In the genomic region with DNA sequence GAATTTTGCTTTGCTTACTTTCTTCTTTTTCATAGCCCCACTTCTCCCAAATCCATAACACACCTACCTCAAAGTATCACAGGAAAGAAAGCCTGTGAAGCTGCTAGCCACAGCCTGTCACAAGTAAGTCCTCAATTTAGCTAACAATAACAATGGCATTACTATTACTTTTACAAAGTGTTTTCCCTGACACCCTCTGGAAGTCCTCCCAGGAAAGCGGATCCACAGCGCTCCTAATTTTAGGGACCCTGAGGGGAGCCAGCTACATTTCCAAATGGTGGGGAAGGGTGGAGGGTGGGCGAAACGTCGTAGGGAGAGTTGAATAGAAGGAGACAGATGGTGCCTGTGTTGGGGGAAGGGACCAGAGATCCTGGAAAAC, we compare ENCODE assay signal across 1 cellular context.
TF ChIP-seq lines count a peak whose summit lies in the region.

No MANE protein-coding gene starts in this region.

TF ChIP-seq in SK-N-SH treated with all-trans-retinoic acid at 6 μM for 48 hours, 23 proteins besides CTCF, POLR2A, EP300 and RAD21 (continued from another document):
- TF ChIP-seq, protein P1, sequence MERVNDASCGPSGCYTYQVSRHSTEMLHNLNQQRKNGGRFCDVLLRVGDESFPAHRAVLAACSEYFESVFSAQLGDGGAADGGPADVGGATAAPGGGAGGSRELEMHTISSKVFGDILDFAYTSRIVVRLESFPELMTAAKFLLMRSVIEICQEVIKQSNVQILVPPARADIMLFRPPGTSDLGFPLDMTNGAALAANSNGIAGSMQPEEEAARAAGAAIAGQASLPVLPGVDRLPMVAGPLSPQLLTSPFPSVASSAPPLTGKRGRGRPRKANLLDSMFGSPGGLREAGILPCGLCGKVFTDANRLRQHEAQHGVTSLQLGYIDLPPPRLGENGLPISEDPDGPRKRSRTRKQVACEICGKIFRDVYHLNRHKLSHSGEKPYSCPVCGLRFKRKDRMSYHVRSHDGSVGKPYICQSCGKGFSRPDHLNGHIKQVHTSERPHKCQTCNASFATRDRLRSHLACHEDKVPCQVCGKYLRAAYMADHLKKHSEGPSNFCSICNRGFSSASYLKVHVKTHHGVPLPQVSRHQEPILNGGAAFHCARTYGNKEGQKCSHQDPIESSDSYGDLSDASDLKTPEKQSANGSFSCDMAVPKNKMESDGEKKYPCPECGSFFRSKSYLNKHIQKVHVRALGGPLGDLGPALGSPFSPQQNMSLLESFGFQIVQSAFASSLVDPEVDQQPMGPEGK (CRISPR knock-in tag; IDR thresholded peaks at IDR 0.05; ENCODE audit: borderline replicate concordance): no peak
- TF ChIP-seq, protein P2, sequence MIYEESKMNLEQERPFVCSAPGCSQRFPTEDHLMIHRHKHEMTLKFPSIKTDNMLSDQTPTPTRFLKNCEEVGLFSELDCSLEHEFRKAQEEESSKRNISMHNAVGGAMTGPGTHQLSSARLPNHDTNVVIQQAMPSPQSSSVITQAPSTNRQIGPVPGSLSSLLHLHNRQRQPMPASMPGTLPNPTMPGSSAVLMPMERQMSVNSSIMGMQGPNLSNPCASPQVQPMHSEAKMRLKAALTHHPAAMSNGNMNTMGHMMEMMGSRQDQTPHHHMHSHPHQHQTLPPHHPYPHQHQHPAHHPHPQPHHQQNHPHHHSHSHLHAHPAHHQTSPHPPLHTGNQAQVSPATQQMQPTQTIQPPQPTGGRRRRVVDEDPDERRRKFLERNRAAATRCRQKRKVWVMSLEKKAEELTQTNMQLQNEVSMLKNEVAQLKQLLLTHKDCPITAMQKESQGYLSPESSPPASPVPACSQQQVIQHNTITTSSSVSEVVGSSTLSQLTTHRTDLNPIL (CRISPR knock-in tag; IDR thresholded peaks at IDR 0.05; ENCODE audit: low read depth): no peak
